In genomic region chr2:128237081-128237534, GRCh38 we compare ENCODE assay signal across 13 cellular contexts.
A peak's percentile ranks its signal among the peaks of the same experiment; 100 is the strongest.
DNase-seq lines count a peak whose midpoint lies in the region; ATAC-seq and TF ChIP-seq lines count a peak whose summit lies in the region.
"Had no signal": no experiment of that assay in that cellular context is flagged by ENCODE, and none has a peak within 500 bp of the region (broad histone marks: within the 10 kb centered on the region; RNA-seq: fewer than 3 reads in every experiment).

No MANE protein-coding gene starts in this region.

- no peak overlapping the region for H3K27ac Mint-ChIP-seq in activated CD4-positive, alpha-beta memory T cell treated with anti-CD3 and anti-CD28 coated beads for 36 hours

- no peaks in the 10 kb centered on the region for H3K9me3 ChIP-seq in heart left ventricle
- H3K9me3 ChIP-seq in right atrium auricular region, result no peaks in the 10 kb centered on the region
- H3K9me3 ChIP-seq: left lung had no signal

- no peak overlapping the region for H3K4me3 ChIP-seq in heart left ventricle
- H3K4me3 ChIP-seq in right atrium auricular region, result no peak overlapping the region
- H3K4me3 ChIP-seq: left lung had no signal

- ATAC-seq in heart left ventricle (peak in 3 of 4 donors; percentile 39 to 47 (median 47)), left cardiac atrium (no peak), HG02678 (IDR thresholded peaks at IDR 0.05; ENCODE audit: unreplicated experiment) (no peak)
- ATAC-seq: left lung; stimulated activated naive CD8-positive, alpha-beta T cell treated with anti-CD3 and anti-CD28 coated beads, Interleukin-15, Interleukin-2, amounts not matched to agents 100 U/mL and 50 U/mL, for 24 hours had no signal

- H3K4me1 Mint-ChIP-seq in activated CD4-positive, alpha-beta memory T cell treated with anti-CD3 and anti-CD28 coated beads for 36 hours (ENCODE audit: low read depth), result peaks cover 2% of the 10 kb centered on the region

- TF ChIP-seq CTCF in heart left ventricle (IDR thresholded peaks at IDR 0.05) (no peak), right atrium auricular region (IDR thresholded peaks at IDR 0.05) (no peak)

- TF ChIP-seq POLR2A in heart left ventricle (IDR thresholded peaks at IDR 0.05), result no peak

- peak overlapping the region in 6 of 12 donors; percentile 5 to 68 (median 49) for H3K27ac ChIP-seq in heart left ventricle
- H3K27ac ChIP-seq in right atrium auricular region, result no peak overlapping the region
- H3K27ac ChIP-seq: left lung had no signal

- H3K4me1 ChIP-seq in heart left ventricle (peaks cover 0 to 14% (median 5%) of the 10 kb centered on the region in 12 donors), right atrium auricular region (peaks cover 0 to 11% of the 10 kb centered on the region in 2 donors)

- no peaks in the 10 kb centered on the region for H3K9me3 Mint-ChIP-seq in activated CD4-positive, alpha-beta memory T cell treated with anti-CD3 and anti-CD28 coated beads for 36 hours

- no peak overlapping the region for H3K4me3 Mint-ChIP-seq in activated CD4-positive, alpha-beta memory T cell treated with anti-CD3 and anti-CD28 coated beads for 36 hours

- no peaks in the 10 kb centered on the region for H3K36me3 Mint-ChIP-seq in activated CD4-positive, alpha-beta memory T cell treated with anti-CD3 and anti-CD28 coated beads for 36 hours

- peaks cover 0 to 1% (median 0%) of the 10 kb centered on the region in 9 donors for H3K27me3 ChIP-seq in heart left ventricle
- no peaks in the 10 kb centered on the region for H3K27me3 ChIP-seq in right atrium auricular region

- WGBS in heart left ventricle, 4 donors, result 16 to 32% (median 27%) methylated on average over 2 of the region's 2 CpGs

- intact Hi-C loops in heart left ventricle (cut with DNase I) (loop anchor here in 4 of 10 donors (5.0 to 10.0 kb wide), 4 partner anchors 62 to 175 kb away; partner anchors contain the start of gene HS6ST1 (in 2 of the 4)), left cardiac atrium (cut with DNase I) (loop anchor here in 1 of 2 donors (10.0 kb wide), 1 partner anchor 172 kb away; no protein-coding TSS in a partner anchor)
- intact Hi-C loops in activated CD4-positive, alpha-beta memory T cell treated with anti-CD3 and anti-CD28 coated beads for 36 hours (cut with micrococcal nuclease), result loop anchor here (10.0 kb wide), 1 partner anchor 382 kb away; the partner anchor contains the start of gene POLR2D

- CTCF ChIA-PET in activated CD4-positive, alpha-beta memory T cell treated with anti-CD3 and anti-CD28 coated beads for 36 hours (lab: Charles Lee), result interaction anchor here (0.8 kb wide), 1 partner anchor 22 kb away, joined by 4 read pairs; no protein-coding TSS in a partner anchor

- POLR2A ChIA-PET in activated CD4-positive, alpha-beta memory T cell treated with anti-CD3 and anti-CD28 coated beads for 36 hours (lab: Charles Lee), result no interaction called here

- peaks cover 6% of the 10 kb centered on the region for H3K27me3 Mint-ChIP-seq in activated CD4-positive, alpha-beta memory T cell treated with anti-CD3 and anti-CD28 coated beads for 36 hours

- H3K36me3 ChIP-seq in heart left ventricle, result no peaks in the 10 kb centered on the region
- H3K36me3 ChIP-seq in right atrium auricular region, result no peaks in the 10 kb centered on the region
- H3K36me3 ChIP-seq: left lung had no signal

- peak in 4 of 5 donors; percentile 31 to 57 (median 36) for DNase-seq in heart left ventricle
- no peak for DNase-seq in left cardiac atrium
- peak; percentile 67 for DNase-seq in amniotic epithelial cell (ENCODE audit: low read depth)
- peak; percentile 13 for DNase-seq in right atrium auricular region (ENCODE audit: low spot score)
- DNase-seq in stromal cell of bone marrow (ENCODE audit: low read depth), result peak; percentile 28
- no peak for DNase-seq in activated CD4-positive, alpha-beta memory T cell treated with anti-CD3 and anti-CD28 coated beads for 36 hours
- no peak for DNase-seq in iPS-NIHi11 (ENCODE audit: low spot score)
- DNase-seq: activated naive CD4-positive, alpha-beta T cell; left lung; NCI-H1105; NK-92 treated with Interleukin-12 subunit alpha and Interleukin-12 subunit beta, amount 100 ng/mL, for 24 hours; stimulated activated naive CD8-positive, alpha-beta T cell treated with anti-CD3 and anti-CD28 coated beads, Interleukin-15, Interleukin-2, amounts not matched to agents 100 U/mL and 50 U/mL, for 24 hours had no signal

Comparison
In these comparisons a context has a peak if more than half of its experiments do, and no peak if none do; other contexts are left out.
1. ATAC-seq: peak in heart left ventricle (3 of 4); none in left cardiac atrium (0 of 2) and HG02678 (single experiment).
2. DNase-seq: peak in heart left ventricle (4 of 5), amniotic epithelial cell (single experiment), right atrium auricular region (single experiment) and stromal cell of bone marrow (single experiment); none in left cardiac atrium (single experiment), activated CD4-positive, alpha-beta memory T cell treated with anti-CD3 and anti-CD28 coated beads for 36 hours (single experiment) and iPS-NIHi11 (single experiment).